ENCODE assay signal across 10 cellular contexts in the genomic region with DNA sequence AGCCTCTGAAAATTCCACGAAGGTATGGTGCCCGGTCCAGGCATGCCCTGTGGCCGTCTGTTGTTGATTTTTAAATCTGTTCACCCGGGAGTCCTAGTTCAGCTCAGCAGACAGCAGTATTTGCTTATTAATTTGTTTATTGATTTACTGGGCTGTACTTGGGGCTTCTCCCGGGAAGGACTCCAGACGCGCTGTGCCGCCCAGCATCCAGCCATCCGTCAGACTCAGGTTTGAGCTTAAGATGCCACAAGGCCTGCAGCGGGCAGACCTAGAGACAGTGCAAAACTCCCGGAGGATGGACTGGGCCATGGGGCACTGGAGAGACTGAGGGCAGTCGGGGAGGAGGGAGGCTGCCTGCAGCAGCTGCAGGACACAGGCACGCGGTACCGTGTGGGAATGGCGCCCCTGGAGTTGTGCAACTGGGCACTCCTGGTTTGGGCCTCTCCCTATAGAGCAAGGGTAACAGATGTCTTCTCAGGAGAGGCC. TPM values are rescaled to one million over a fixed set of nuclear protein-coding genes. Genes with fewer than 3 reads are reported as not detected.
DNase-seq lines count a peak whose midpoint lies in the region; ATAC-seq and TF ChIP-seq lines count a peak whose summit lies in the region.
"Had no signal": no experiment of that assay in that cellular context is flagged by ENCODE, and none has a peak within 500 bp of the region (broad histone marks: within the 10 kb centered on the region; RNA-seq: fewer than 3 reads in every experiment).

No MANE protein-coding gene starts in this region.

- peak overlapping the region; percentile 100 for H3K27ac Mint-ChIP-seq in T-cell

- H3K27me3 Mint-ChIP-seq in T-cell, result no peaks in the 10 kb centered on the region

- peak; percentile 42 for DNase-seq in AG20443 (ENCODE audit: low spot score)
- peak; percentile 25 for DNase-seq in H4 (ENCODE audit: low spot score)
- DNase-seq in T-cell, result peak in 6 of 34 experiments; percentile 9 to 34 (median 18)
- no peak for DNase-seq in esophagus squamous epithelium (lab: John Stamatoyannopoulos, UW)
- DNase-seq in putamen (ENCODE audit: low spot score), result no peak
- DNase-seq in NCI-H2196 treated with DMSO at 0.1 percent for 48 hours (lab: John Stamatoyannopoulos, UW; ENCODE audit: unreplicated experiment), result no peak
- no peak for DNase-seq in uterus
- DNase-seq: Caco-2 had no signal

- H3K4me3 ChIP-seq in esophagus squamous epithelium, result peak overlapping the region in 1 of 4 donors; percentile 17
- no peak overlapping the region for H3K4me3 ChIP-seq in uterus
- H3K4me3 ChIP-seq: upper lobe of left lung had no signal

- CTCF ChIA-PET in T-cell (lab: Charles Lee), result interaction anchor here (0.5 to 2.8 kb wide), 11 partner anchors 9 to 1687 kb away, joined by 3 to 38 read pairs (median 4); a partner anchor contains a TSS

- POLR2A ChIA-PET in T-cell (lab: Charles Lee), result interaction anchor here (0.5 to 4.5 kb wide), 13 partner anchors 9 to 1186 kb away, joined by 3 to 157 read pairs (median 5); a partner anchor contains a TSS

- H3K27me3 ChIP-seq in esophagus squamous epithelium, result peaks cover 0 to 56% (median 0%) of the 10 kb centered on the region in 4 donors
- no peaks in the 10 kb centered on the region for H3K27me3 ChIP-seq in uterus

- H3K4me3 Mint-ChIP-seq in T-cell, result peak overlapping the region; percentile 76 to 91 (median 83)

- H3K36me3 ChIP-seq in esophagus squamous epithelium (no peaks in the 10 kb centered on the region), uterus (no peaks in the 10 kb centered on the region)
- H3K36me3 ChIP-seq: upper lobe of left lung had no signal

- H3K4me1 ChIP-seq in esophagus squamous epithelium (peaks cover 12 to 42% (median 25%) of the 10 kb centered on the region in 3 donors), uterus (no peaks in the 10 kb centered on the region)

- no peak for TF ChIP-seq CTCF in esophagus squamous epithelium (IDR thresholded peaks at IDR 0.05)
- TF ChIP-seq CTCF in uterus (IDR thresholded peaks at IDR 0.05), result no peak

- peaks cover 5% of the 10 kb centered on the region for H3K36me3 Mint-ChIP-seq in T-cell

- intact Hi-C loops in esophagus squamous epithelium (cut with DNase I) (no loop called here), uterus (cut with DNase I; ENCODE audit: low total_unique reads) (no loop called here)

- no peaks in the 10 kb centered on the region for H3K9me3 ChIP-seq in esophagus squamous epithelium
- H3K9me3 ChIP-seq in uterus, result no peaks in the 10 kb centered on the region
- H3K9me3 ChIP-seq: Caco-2, upper lobe of left lung had no signal

- H3K4me1 Mint-ChIP-seq in T-cell, result peaks cover 79 to 92% (median 86%) of the 10 kb centered on the region in 3 donors

- ATAC-seq in T-cell (replicated peaks in 1 of 4) (peak; percentile 6 to 18 (median 8)), HG02840 (IDR thresholded peaks at IDR 0.05; ENCODE audit: low FRiP score, unreplicated experiment) (no peak)

- H3K27ac ChIP-seq in esophagus squamous epithelium (peak overlapping the region; percentile 3 to 67 (median 44)), uterus (no peak overlapping the region)

- no peaks in the 10 kb centered on the region for H3K9me3 Mint-ChIP-seq in T-cell

- TF ChIP-seq POLR2A in esophagus squamous epithelium (IDR thresholded peaks at IDR 0.05) (no peak), uterus (IDR thresholded peaks at IDR 0.05) (no peak)

- 23 to 29% methylated on average over 9 of the region's 16 CpGs for WGBS in esophagus squamous epithelium, 2 donors

RNA-seq across cellular contexts. Expression of a gene that starts 17.3 kb away (rescaled TPM):
- 44.2 and 53.5 TPM in 2 replicates for total RNA-seq in H4 (2014; rRNA removed; shearing (Covaris generic))
- 10 to 100 TPM; 14.3 to 25.2 (median 17.8) TPM for total RNA-seq in T-cell
- 10 to 100 TPM; 16.4 to 77.8 (median 41.6) TPM for total RNA-seq in esophagus squamous epithelium
- 10 to 100 TPM in 2 of 4 donors, 1 to 10 TPM in 1, not detected in 1; 8.7 to 47.6 (median 18.5) TPM for total RNA-seq in uterus

Comparison
In these comparisons a context has a peak if more than half of its experiments do, and no peak if none do; other contexts are left out.
1. DNase-seq: peak in AG20443 (single experiment) and H4 (single experiment); none in esophagus squamous epithelium (single experiment), putamen (single experiment), NCI-H2196 treated with DMSO at 0.1 percent for 48 hours (single experiment) and uterus (0 of 2).
2. H3K27ac ChIP-seq: peak in esophagus squamous epithelium (4 of 4); none in uterus (0 of 2).